8 cellular contexts compared by ENCODE assay signal in genomic region chr20:63178889-63179751, GRCh38. TPM values are rescaled to one million over a fixed set of nuclear protein-coding genes. Genes with fewer than 3 reads are reported as not detected.
A peak's percentile ranks its signal among the peaks of the same experiment; 100 is the strongest.
DNase-seq lines count a peak whose midpoint lies in the region; ATAC-seq and TF ChIP-seq lines count a peak whose summit lies in the region.

No MANE protein-coding gene starts in this region.

- H3K4me1 ChIP-seq in ectodermal cell (ENCODE audit: control insufficient read depth, insufficient read depth, low read length), result peaks cover 48% of the 10 kb centered on the region

- no peaks in the 10 kb centered on the region for H3K9me3 Mint-ChIP-seq in activated CD8-positive, alpha-beta T cell treated with anti-CD3 and anti-CD28 coated beads, Interleukin-2, amount 10 ng/mL, durations not matched to agents 7 days and 5 days (ENCODE audit: insufficient read depth)
- peaks cover 0 to 2% (median 0%) of the 10 kb centered on the region in 9 donors for H3K9me3 Mint-ChIP-seq in naive thymus-derived CD8-positive, alpha-beta T cell

- H3K27me3 ChIP-seq in ectodermal cell (ENCODE audit: control insufficient read depth, insufficient read depth, low read length, poor library complexity, severe bottlenecking), result peaks cover 60% of the 10 kb centered on the region

- CTCF ChIA-PET in activated CD8-positive, alpha-beta T cell treated with anti-CD3 and anti-CD28 coated beads, Interleukin-2, amount 10 ng/mL, durations not matched to agents 7 days and 5 days (lab: Charles Lee), result no interaction called here

- TF ChIP-seq CTCF in AG09309 (IDR thresholded peaks at IDR 0.05; ENCODE audit: control insufficient read depth, insufficient read depth, low read depth, low read length, missing control alignments), result peak; percentile 45

- H3K9me3 ChIP-seq in ectodermal cell (ENCODE audit: control insufficient read depth, low read length), result no peaks in the 10 kb centered on the region

- DNase-seq in AG09309 (ENCODE audit: low read depth) (no peak), NCI-H2171 (lab: John Stamatoyannopoulos, UW) (peak; percentile 85), NCI-H187 treated with DMSO at 0.1 percent for 48 hours (lab: John Stamatoyannopoulos, UW) (no peak)
- DNase-seq in activated CD8-positive, alpha-beta T cell treated with anti-CD3 and anti-CD28 coated beads, Interleukin-2, amount 10 ng/mL, durations not matched to agents 7 days and 5 days, result peak; percentile 72
- DNase-seq in naive thymus-derived CD8-positive, alpha-beta T cell, result peak; percentile 63 to 85 (median 70)
- DNase-seq in stimulated activated naive CD8-positive, alpha-beta T cell treated with anti-CD3 and anti-CD28 coated beads, Interleukin-15, Interleukin-2, amounts not matched to agents 100 U/mL and 50 U/mL, for 24 hours, result peak; percentile 73

- H3K27ac ChIP-seq in ectodermal cell (ENCODE audit: insufficient read depth, low read depth, low read length, poor library complexity, severe bottlenecking), result no peak overlapping the region

- WGBS in ectodermal cell, 2 experiments, result 1% methylated on average over 74 of the region's 74 CpGs

- H3K4me1 Mint-ChIP-seq in activated CD8-positive, alpha-beta T cell treated with anti-CD3 and anti-CD28 coated beads, Interleukin-2, amount 10 ng/mL, durations not matched to agents 7 days and 5 days (ENCODE audit: low read depth), result peaks cover 10% of the 10 kb centered on the region
- peaks cover 5 to 19% (median 14%) of the 10 kb centered on the region in 4 donors for H3K4me1 Mint-ChIP-seq in naive thymus-derived CD8-positive, alpha-beta T cell

- no peak overlapping the region for H3K4me3 Mint-ChIP-seq in activated CD8-positive, alpha-beta T cell treated with anti-CD3 and anti-CD28 coated beads, Interleukin-2, amount 10 ng/mL, durations not matched to agents 7 days and 5 days
- H3K4me3 Mint-ChIP-seq in naive thymus-derived CD8-positive, alpha-beta T cell, result peak overlapping the region in 9 of 10 donors; percentile 47 to 71 (median 66)

- H3K27me3 Mint-ChIP-seq in activated CD8-positive, alpha-beta T cell treated with anti-CD3 and anti-CD28 coated beads, Interleukin-2, amount 10 ng/mL, durations not matched to agents 7 days and 5 days (ENCODE audit: low read depth), result peaks cover 29% of the 10 kb centered on the region
- H3K27me3 Mint-ChIP-seq in naive thymus-derived CD8-positive, alpha-beta T cell, result peaks cover 7 to 60% (median 23%) of the 10 kb centered on the region in 5 donors

- ATAC-seq in GM19351 (IDR thresholded peaks at IDR 0.05; ENCODE audit: unreplicated experiment), result peak; percentile 53
- peak; percentile 50 for ATAC-seq in activated CD8-positive, alpha-beta T cell treated with anti-CD3 and anti-CD28 coated beads, Interleukin-2, amount 10 ng/mL, durations not matched to agents 7 days and 5 days
- peak; percentile 88 to 90 for ATAC-seq in naive thymus-derived CD8-positive, alpha-beta T cell
- ATAC-seq in stimulated activated naive CD8-positive, alpha-beta T cell treated with anti-CD3 and anti-CD28 coated beads, Interleukin-15, Interleukin-2, amounts not matched to agents 100 U/mL and 50 U/mL, for 24 hours, result peak; percentile 12

- peaks cover 1% of the 10 kb centered on the region for H3K36me3 Mint-ChIP-seq in activated CD8-positive, alpha-beta T cell treated with anti-CD3 and anti-CD28 coated beads, Interleukin-2, amount 10 ng/mL, durations not matched to agents 7 days and 5 days (ENCODE audit: low read depth)
- peaks cover 0 to 6% (median 0%) of the 10 kb centered on the region in 3 donors for H3K36me3 Mint-ChIP-seq in naive thymus-derived CD8-positive, alpha-beta T cell

- POLR2A ChIA-PET in activated CD8-positive, alpha-beta T cell treated with anti-CD3 and anti-CD28 coated beads, Interleukin-2, amount 10 ng/mL, durations not matched to agents 7 days and 5 days (lab: Charles Lee), result no interaction called here
- POLR2A ChIA-PET in naive thymus-derived CD8-positive, alpha-beta T cell (lab: Charles Lee), result no interaction called here

- no peak overlapping the region for H3K4me3 ChIP-seq in AG09309 (ENCODE audit: control insufficient read depth, low read depth, low read length)
- H3K4me3 ChIP-seq in ectodermal cell (ENCODE audit: insufficient read depth, low read depth, low read length), result peak overlapping the region; percentile 34

- no peaks in the 10 kb centered on the region for H3K36me3 ChIP-seq in ectodermal cell (ENCODE audit: control insufficient read depth, insufficient read depth, low read length)

- no peak overlapping the region for H3K27ac Mint-ChIP-seq in activated CD8-positive, alpha-beta T cell treated with anti-CD3 and anti-CD28 coated beads, Interleukin-2, amount 10 ng/mL, durations not matched to agents 7 days and 5 days
- no peak overlapping the region for H3K27ac Mint-ChIP-seq in naive thymus-derived CD8-positive, alpha-beta T cell

RNA-seq across cellular contexts. Expression of gene YTHDF1, which starts 36.8 kb away (rescaled TPM):
- total RNA-seq in activated CD8-positive, alpha-beta T cell treated with anti-CD3 and anti-CD28 coated beads, Interleukin-2, amount 10 ng/mL, durations not matched to agents 7 days and 5 days, result 10 to 100 TPM; 36.2 to 38.7 TPM
- polyA plus RNA-seq in ectodermal cell (2013, experiment 1 of 4), result 50.6 TPM
- polyA plus RNA-seq in ectodermal cell (2013, experiment 2 of 4), result 52.9 TPM
- polyA plus RNA-seq in ectodermal cell (2013, experiment 3 of 4), result 37.7 TPM
- polyA plus RNA-seq in ectodermal cell (2013, experiment 4 of 4), result 38.7 TPM
- total RNA-seq in naive thymus-derived CD8-positive, alpha-beta T cell, result 10 to 100 TPM; 51.8 to 53.1 TPM
- polyA plus RNA-seq in naive thymus-derived CD8-positive, alpha-beta T cell, result 10 to 100 TPM; 26.8 to 46.6 (median 34.1) TPM

RNA-seq across cellular contexts. Expression of gene BIRC7, which starts 56.6 kb away (rescaled TPM):
- total RNA-seq in activated CD8-positive, alpha-beta T cell treated with anti-CD3 and anti-CD28 coated beads, Interleukin-2, amount 10 ng/mL, durations not matched to agents 7 days and 5 days, result under 1 TPM; 0.37 to 0.74 TPM
- polyA plus RNA-seq in ectodermal cell (2013, experiment 1 of 4), result not detected
- not detected for polyA plus RNA-seq in ectodermal cell (2013, experiment 2 of 4)
- not detected for polyA plus RNA-seq in ectodermal cell (2013, experiment 3 of 4)
- polyA plus RNA-seq in ectodermal cell (2013, experiment 4 of 4), result not detected
- total RNA-seq in naive thymus-derived CD8-positive, alpha-beta T cell, result not detected
- 1 to 10 TPM in 2 of 3 donors, under 1 TPM in 1; 0.43 to 3.2 (median 1.6) TPM for polyA plus RNA-seq in naive thymus-derived CD8-positive, alpha-beta T cell

Comparison
In these comparisons a context has a peak if more than half of its experiments do, and no peak if none do; other contexts are left out.
1. DNase-seq: peak in NCI-H2171 (single experiment), activated CD8-positive, alpha-beta T cell treated with anti-CD3 and anti-CD28 coated beads, Interleukin-2, amount 10 ng/mL, durations not matched to agents 7 days and 5 days (single experiment), naive thymus-derived CD8-positive, alpha-beta T cell (10 of 10) and stimulated activated naive CD8-positive, alpha-beta T cell treated with anti-CD3 and anti-CD28 coated beads, Interleukin-15, Interleukin-2, amounts not matched to agents 100 U/mL and 50 U/mL, for 24 hours (single experiment); none in AG09309 (single experiment) and NCI-H187 treated with DMSO at 0.1 percent for 48 hours (single experiment).
2. ATAC-seq: peak in every context shown above with its lines; median percentile 89 in naive thymus-derived CD8-positive, alpha-beta T cell; 53 in GM19351; 50 in activated CD8-positive, alpha-beta T cell treated with anti-CD3 and anti-CD28 coated beads, Interleukin-2, amount 10 ng/mL, durations not matched to agents 7 days and 5 days; 12 in stimulated activated naive CD8-positive, alpha-beta T cell treated with anti-CD3 and anti-CD28 coated beads, Interleukin-15, Interleukin-2, amounts not matched to agents 100 U/mL and 50 U/mL, for 24 hours.